17 cellular contexts compared by ENCODE assay signal in genomic region chr12:96617178-96617577, GRCh38.
A peak's percentile ranks its signal among the peaks of the same experiment; 100 is the strongest.
DNase-seq lines count a peak whose midpoint lies in the region; ATAC-seq and TF ChIP-seq lines count a peak whose summit lies in the region.
"Had no signal": no experiment of that assay in that cellular context is flagged by ENCODE, and none has a peak within 500 bp of the region (broad histone marks: within the 10 kb centered on the region; RNA-seq: fewer than 3 reads in every experiment).

No MANE protein-coding gene starts in this region.

- no peak for ATAC-seq in left ventricle myocardium superior

- no peaks in the 10 kb centered on the region for H3K36me3 ChIP-seq in brain microvascular endothelial cell (replicated peaks)
- H3K36me3 ChIP-seq: tibial nerve had no signal

- no peak overlapping the region for H3K4me3 Mint-ChIP-seq in osteocyte (ENCODE audit: unreplicated experiment)
- H3K4me3 Mint-ChIP-seq: activated naive CD4-positive, alpha-beta T cell treated with anti-CD3 and anti-CD28 coated beads, Interleukin-2, amount 50 U/mL, for 24 hours had no signal

- H3K4me1 Mint-ChIP-seq in osteocyte (ENCODE audit: unreplicated experiment) = no peaks in the 10 kb centered on the region
- H3K4me1 Mint-ChIP-seq: activated naive CD4-positive, alpha-beta T cell treated with anti-CD3 and anti-CD28 coated beads, Interleukin-2, amount 50 U/mL, for 24 hours had no signal

- intact Hi-C loops in left ventricle myocardium superior (cut with micrococcal nuclease) = no loop called here

- in situ Hi-C loops in brain microvascular endothelial cell (cut with HindIII; ENCODE audit: low pct_ligation_motif_present, low sequenced_read_pairs) = no loop called here

- DNase-seq in NCI-H82 (lab: John Stamatoyannopoulos, UW) (peak; percentile 31), NCI-H82 treated with DMSO at 0.1 percent for 48 hours (lab: John Stamatoyannopoulos, UW; ENCODE audit: unreplicated experiment) (no peak), LHCN-M2 (ENCODE audit: low read depth) (peak; percentile 5), brain microvascular endothelial cell (no peak), osteocyte (ENCODE audit: extremely low spot score, unreplicated experiment) (no peak), NCI-H2171 treated with DMSO at 0.1 percent for 48 hours (lab: John Stamatoyannopoulos, UW) (no peak), left ventricle myocardium superior (no peak), NCI-H2029 treated with DMSO at 0.1 percent for 48 hours (lab: John Stamatoyannopoulos, UW) (no peak)
- DNase-seq: activated CD8-positive, alpha-beta memory T cell treated with anti-CD3 and anti-CD28 coated beads, Interleukin-2, amount 50 U/mL, for 4 hours; caudate nucleus; DMS79; mammary epithelial cell; NCI-H1436; NCI-H524; occipital lobe had no signal

- H3K27ac ChIP-seq in brain microvascular endothelial cell = no peak overlapping the region
- H3K27ac ChIP-seq: tibial nerve had no signal

- H3K27me3 ChIP-seq in brain microvascular endothelial cell (replicated peaks) = no peaks in the 10 kb centered on the region
- H3K27me3 ChIP-seq: tibial nerve had no signal

- H3K9me3 Mint-ChIP-seq in osteocyte (ENCODE audit: unreplicated experiment) = no peaks in the 10 kb centered on the region
- H3K9me3 Mint-ChIP-seq: activated naive CD4-positive, alpha-beta T cell treated with anti-CD3 and anti-CD28 coated beads, Interleukin-2, amount 50 U/mL, for 24 hours had no signal

- H3K4me3 ChIP-seq in brain microvascular endothelial cell (ENCODE audit: low read depth, low read length) = no peak overlapping the region
- H3K4me3 ChIP-seq: tibial nerve had no signal

- TF ChIP-seq CTCF in brain microvascular endothelial cell (IDR thresholded peaks at IDR 0.05; ENCODE audit: low read depth, low read length, missing control alignments) (peak; percentile 19), osteocyte (IDR thresholded peaks at IDR 0.05) (peak; percentile 9)

- no peak overlapping the region for H3K27ac Mint-ChIP-seq in osteocyte (ENCODE audit: unreplicated experiment)
- H3K27ac Mint-ChIP-seq: activated naive CD4-positive, alpha-beta T cell treated with anti-CD3 and anti-CD28 coated beads, Interleukin-2, amount 50 U/mL, for 24 hours had no signal

- H3K27me3 Mint-ChIP-seq in osteocyte (ENCODE audit: unreplicated experiment) = peaks cover 6% of the 10 kb centered on the region

- H3K36me3 Mint-ChIP-seq in osteocyte (ENCODE audit: unreplicated experiment) = no peaks in the 10 kb centered on the region

Comparison
In these comparisons a context has a peak if more than half of its experiments do, and no peak if none do; other contexts are left out.
1. DNase-seq: peak in NCI-H82 (single experiment) and LHCN-M2 (single experiment); none in NCI-H82 treated with DMSO at 0.1 percent for 48 hours (single experiment), brain microvascular endothelial cell (single experiment), osteocyte (single experiment), NCI-H2171 treated with DMSO at 0.1 percent for 48 hours (single experiment), left ventricle myocardium superior (single experiment) and NCI-H2029 treated with DMSO at 0.1 percent for 48 hours (single experiment).